7 cellular contexts compared by ENCODE assay signal in genomic region chr1:36781098-36781497, GRCh38.
"Had no signal": no experiment of that assay in that cellular context is flagged by ENCODE, and none has a peak within 500 bp of the region (broad histone marks: within the 10 kb centered on the region; RNA-seq: fewer than 3 reads in every experiment).

No MANE protein-coding gene starts in this region.

- DNase-seq: activated CD4-positive, alpha-beta T cell treated with anti-CD3 and anti-CD28 coated beads, Interleukin-2, amount 50 U/mL, for 1 hour; body of pancreas; central memory CD4-positive, alpha-beta T cell; left colon; midbrain; naive B cell; stomach had no signal
